Comparison of ENCODE assay signal across 8 cellular contexts in the genomic region with DNA sequence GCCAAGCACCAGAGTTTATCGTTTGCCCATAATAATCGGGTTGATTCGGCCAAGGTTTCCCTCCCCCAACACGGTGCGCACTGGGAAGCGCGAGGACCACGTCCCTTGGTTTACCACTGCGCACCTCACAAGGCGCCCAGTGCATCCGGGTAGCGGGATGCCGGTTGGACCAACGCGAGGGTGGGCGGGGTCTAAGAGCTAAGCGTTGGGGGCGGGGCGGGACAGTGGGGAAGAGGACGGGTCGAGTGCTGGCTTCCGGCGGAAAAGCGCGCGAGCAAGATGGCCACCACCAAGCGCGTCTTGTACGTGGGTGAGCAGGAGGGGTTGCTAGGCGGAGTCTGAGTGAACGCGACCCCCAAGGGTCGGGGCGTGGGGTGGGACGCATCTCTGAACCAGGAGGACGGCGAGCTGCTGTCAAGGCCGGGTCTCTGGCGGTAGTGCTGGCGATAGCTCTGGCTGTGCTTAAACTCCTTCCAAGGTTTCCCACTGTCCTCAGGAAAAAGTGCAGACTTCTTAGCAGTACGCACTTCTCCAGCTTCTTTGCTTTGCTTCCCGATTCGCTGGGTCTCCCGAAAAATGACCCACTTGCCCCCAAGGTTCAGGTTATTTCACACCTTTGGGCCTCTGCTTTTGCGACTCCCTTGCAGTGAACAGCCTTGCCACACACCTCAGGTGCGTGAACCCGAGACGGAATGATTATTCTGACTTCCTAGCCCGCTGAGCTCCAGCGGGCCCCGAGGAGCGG. TPM values are rescaled to one million over a fixed set of nuclear protein-coding genes. Genes with fewer than 3 reads are reported as not detected.
DNase-seq lines count a peak whose midpoint lies in the region; ATAC-seq and TF ChIP-seq lines count a peak whose summit lies in the region.

A gene (plus strand): TSS at position 261 of the 745 bp plus-strand sequence. CDS start 19 bp downstream, at position 280.

- 1 to 3% methylated on average over 36 to 47 of the region's 52 CpGs for whole genome bisulfite sequencing in upper lobe of left lung, 2 donors

- H3K27ac Mint-ChIP-seq in T-helper 1 cell treated with Interleukin-12 subunit alpha and Interleukin-12 subunit beta and Interleukin-4 antibody, amounts not matched to agents 30 μg/mL and 1 μg/mL, for 36 hours = peak within 1 kb of the TSS; percentile 93

- peaks cover 38% of the 10 kb centered on the region for H3K4me1 Mint-ChIP-seq in T-helper 1 cell treated with Interleukin-12 subunit alpha and Interleukin-12 subunit beta and Interleukin-4 antibody, amounts not matched to agents 30 μg/mL and 1 μg/mL, for 36 hours (ENCODE audit: low read depth)

- no peak for TF ChIP-seq CTCF in upper lobe of left lung (IDR thresholded peaks at IDR 0.05)

- peaks cover 9% of the 10 kb centered on the region for H3K9me3 Mint-ChIP-seq in T-helper 1 cell treated with Interleukin-12 subunit alpha and Interleukin-12 subunit beta and Interleukin-4 antibody, amounts not matched to agents 30 μg/mL and 1 μg/mL, for 36 hours

- no peaks in the 10 kb centered on the region for H3K9me3 ChIP-seq in upper lobe of left lung

- no peaks in the 10 kb centered on the region for H3K27me3 Mint-ChIP-seq in T-helper 1 cell treated with Interleukin-12 subunit alpha and Interleukin-12 subunit beta and Interleukin-4 antibody, amounts not matched to agents 30 μg/mL and 1 μg/mL, for 36 hours (ENCODE audit: low read depth)

- H3K4me3 ChIP-seq in upper lobe of left lung = peak within 1 kb of the TSS; percentile 51 to 88 (median 74)

- peak; percentile 92 for ATAC-seq in HG02759 (IDR thresholded peaks at IDR 0.05; ENCODE audit: unreplicated experiment)
- peak; percentile 99 for ATAC-seq in left cardiac atrium
- ATAC-seq in upper lobe of left lung (ENCODE audit: low FRiP score in 2 of 2) = peak; percentile 94 to 99

- intact Hi-C loops in left cardiac atrium (cut with DNase I) = no loop called here
- intact Hi-C loops in posterior vena cava (cut with DNase I) = no loop called here

- peaks cover 34% of the 10 kb centered on the region for H3K36me3 Mint-ChIP-seq in T-helper 1 cell treated with Interleukin-12 subunit alpha and Interleukin-12 subunit beta and Interleukin-4 antibody, amounts not matched to agents 30 μg/mL and 1 μg/mL, for 36 hours (ENCODE audit: low read depth)

- peak; percentile 97 for DNase-seq in GM03348 (ENCODE audit: low spot score)
- DNase-seq in NCI-H146 treated with DMSO at 0.1 percent for 48 hours (lab: John Stamatoyannopoulos, UW; ENCODE audit: unreplicated experiment) = peak; percentile 40
- peak; percentile 82 for DNase-seq in amniotic epithelial cell (ENCODE audit: low read depth)
- DNase-seq in left cardiac atrium = peak; percentile 97
- DNase-seq in posterior vena cava (ENCODE audit: low spot score) = peak; percentile 99
- peak; percentile 95 for DNase-seq in upper lobe of left lung

- H3K36me3 ChIP-seq in upper lobe of left lung = peaks cover 10 to 36% (median 21%) of the 10 kb centered on the region in 4 donors

- H3K27ac ChIP-seq in upper lobe of left lung = peak within 1 kb of the TSS; percentile 46 to 85 (median 74)

- H3K4me3 Mint-ChIP-seq in T-helper 1 cell treated with Interleukin-12 subunit alpha and Interleukin-12 subunit beta and Interleukin-4 antibody, amounts not matched to agents 30 μg/mL and 1 μg/mL, for 36 hours = peak within 1 kb of the TSS; percentile 96

- peak in 2 of 4 donors; percentile 25 to 47 for TF ChIP-seq POLR2A in upper lobe of left lung (IDR thresholded peaks at IDR 0.05)

- H3K4me1 ChIP-seq in upper lobe of left lung = peaks cover 13 to 25% (median 17%) of the 10 kb centered on the region in 4 donors

- no peak for TF ChIP-seq EP300 in upper lobe of left lung (IDR thresholded peaks at IDR 0.05)

- H3K27me3 ChIP-seq in upper lobe of left lung = no peaks in the 10 kb centered on the region

RNA-seq across cellular contexts. Expression of the gene that starts here (rescaled TPM):
- total RNA-seq in left cardiac atrium (10 to 100 TPM; 26.4 to 30.8 TPM), posterior vena cava (10 to 100 TPM; 29.0 to 45.9 TPM), upper lobe of left lung (10 to 100 TPM; 23.6 to 54.5 (median 36.1) TPM)

Comparison
In these comparisons a context has a peak if more than half of its experiments do, and no peak if none do; other contexts are left out.
1. Peak in every context shown above with its lines: DNase-seq, ATAC-seq, H3K4me3 ChIP-seq and H3K27ac ChIP-seq.
2. DNase-seq: peak in every context shown above with its lines; median percentile 99 in posterior vena cava; 97 in GM03348; 97 in left cardiac atrium; 95 in upper lobe of left lung; 82 in amniotic epithelial cell; 40 in NCI-H146 treated with DMSO at 0.1 percent for 48 hours.